In genomic region chr5:91443761-91444467, GRCh38 we compare ENCODE assay signal across 25 cellular contexts.
DNase-seq lines count a peak whose midpoint lies in the region; ATAC-seq and TF ChIP-seq lines count a peak whose summit lies in the region.
"Had no signal": no experiment of that assay in that cellular context is flagged by ENCODE, and none has a peak within 500 bp of the region (broad histone marks: within the 10 kb centered on the region; RNA-seq: fewer than 3 reads in every experiment).

No MANE protein-coding gene starts in this region.

- TF ChIP-seq CTCF in WTC11 (IDR thresholded peaks at IDR 0.05) (no peak), left lung (IDR thresholded peaks at IDR 0.05) (no peak)

- intact Hi-C loops in left lung (cut with DNase I): no loop called here

- no peak overlapping the region for H3K4me3 Mint-ChIP-seq in WTC11
- H3K4me3 Mint-ChIP-seq in activated T-cell treated with anti-CD3 and anti-CD28 coated beads, Interleukin-2, amount 50 U/mL, for 24 hours: no peak overlapping the region
- H3K4me3 Mint-ChIP-seq: activated CD8-positive, alpha-beta T cell treated with anti-CD3 and anti-CD28 coated beads, Interleukin-2, amount 10 ng/mL, durations not matched to agents 7 days and 5 days; CD8-positive, alpha-beta memory T cell had no signal

- no peaks in the 10 kb centered on the region for H3K27me3 Mint-ChIP-seq in WTC11 (ENCODE audit: low read depth)
- H3K27me3 Mint-ChIP-seq in activated T-cell treated with anti-CD3 and anti-CD28 coated beads, Interleukin-2, amount 50 U/mL, for 24 hours: no peaks in the 10 kb centered on the region
- H3K27me3 Mint-ChIP-seq: CD8-positive, alpha-beta memory T cell had no signal

- POLR2A ChIA-PET in WTC11 (lab: Charles Lee): no interaction called here

- H3K36me3 ChIP-seq in left lung: no peaks in the 10 kb centered on the region
- H3K36me3 ChIP-seq: prostate gland, stomach had no signal

- peaks cover 0 to 3% of the 10 kb centered on the region in 2 donors for H3K4me1 ChIP-seq in left lung
- H3K4me1 ChIP-seq: prostate gland had no signal

- H3K27me3 ChIP-seq in left lung: no peaks in the 10 kb centered on the region
- H3K27me3 ChIP-seq: stomach had no signal

- CTCF ChIA-PET in WTC11 (lab: Charles Lee): interaction anchor here (1.0 kb wide), 1 partner anchor 13 kb away, joined by 5 read pairs; no protein-coding TSS in a partner anchor

- DNase-seq in WTC11 (ENCODE audit: low spot score) (no peak), left lung (no peak), dedifferentiated amniotic fluid mesenchymal stem cell (ENCODE audit: extremely low spot score) (no peak)
- no peak for DNase-seq in activated T-cell treated with anti-CD3 and anti-CD28 coated beads, Interleukin-2, amount 50 U/mL, for 24 hours
- DNase-seq in effector CD8-positive, alpha-beta T cell (lab: John Stamatoyannopoulos, UW): no peak
- DNase-seq: activated CD8-positive, alpha-beta T cell treated with anti-CD3 and anti-CD28 coated beads, Interleukin-2, amount 10 ng/mL, durations not matched to agents 7 days and 5 days; activated naive CD4-positive, alpha-beta T cell treated with anti-CD3 and anti-CD28 coated beads, Interleukin-2, amount 50 U/mL, for 16 hours; activated T-cell treated with anti-CD3 and anti-CD28 coated beads, Interleukin-2, amount 50 U/mL, for 1 hour; aorta; CD8-positive, alpha-beta memory T cell; DND-41; effector memory CD4-positive, alpha-beta T cell; KBM-7; left colon; NCI-H1092 treated with DMSO at 0.1 percent for 48 hours; NCI-H2029 treated with DMSO at 0.1 percent for 48 hours; NCI-H345; NK-92 treated with Interleukin-12 subunit alpha and Interleukin-12 subunit beta, amount 100 ng/mL, for 24 hours; RPMI8226; stimulated activated CD4-positive, alpha-beta T cell treated with anti-CD3 and anti-CD28 coated beads, Interleukin-2, amount 100 ng/mL, for 48 hours; stomach had no signal

- no peak overlapping the region for H3K4me3 ChIP-seq in left lung
- H3K4me3 ChIP-seq: prostate gland, skin epidermis, stomach had no signal

- peaks cover 5% of the 10 kb centered on the region for H3K9me3 Mint-ChIP-seq in WTC11
- H3K9me3 Mint-ChIP-seq in activated T-cell treated with anti-CD3 and anti-CD28 coated beads, Interleukin-2, amount 50 U/mL, for 24 hours: no peaks in the 10 kb centered on the region

- no peak overlapping the region for H3K27ac ChIP-seq in left lung
- H3K27ac ChIP-seq: prostate gland, skin epidermis, stomach had no signal

- H3K27ac Mint-ChIP-seq in WTC11: no peak overlapping the region
- no peak overlapping the region for H3K27ac Mint-ChIP-seq in activated T-cell treated with anti-CD3 and anti-CD28 coated beads, Interleukin-2, amount 50 U/mL, for 24 hours
- H3K27ac Mint-ChIP-seq: activated CD8-positive, alpha-beta T cell treated with anti-CD3 and anti-CD28 coated beads, Interleukin-2, amount 10 ng/mL, durations not matched to agents 7 days and 5 days; CD8-positive, alpha-beta memory T cell had no signal

- no peaks in the 10 kb centered on the region for H3K36me3 Mint-ChIP-seq in WTC11
- no peaks in the 10 kb centered on the region for H3K36me3 Mint-ChIP-seq in activated T-cell treated with anti-CD3 and anti-CD28 coated beads, Interleukin-2, amount 50 U/mL, for 24 hours (ENCODE audit: low read depth)

- peaks cover 15% of the 10 kb centered on the region for H3K4me1 Mint-ChIP-seq in WTC11
- H3K4me1 Mint-ChIP-seq in activated T-cell treated with anti-CD3 and anti-CD28 coated beads, Interleukin-2, amount 50 U/mL, for 24 hours (ENCODE audit: low read depth): peaks cover 2% of the 10 kb centered on the region
- H3K4me1 Mint-ChIP-seq: CD8-positive, alpha-beta memory T cell had no signal

- ATAC-seq in GM18511 (IDR thresholded peaks at IDR 0.05; ENCODE audit: unreplicated experiment) (peak; percentile 48), HG02885 (IDR thresholded peaks at IDR 0.05; ENCODE audit: poor library complexity, unreplicated experiment) (peak; percentile 63), WTC11 (peak; percentile 39; the same call in 1 of the 2 replicates), left lung (peak; percentile 53)
- ATAC-seq: activated CD8-positive, alpha-beta T cell treated with anti-CD3 and anti-CD28 coated beads, Interleukin-2, amount 10 ng/mL, durations not matched to agents 7 days and 5 days; left colon had no signal

- H3K9me3 ChIP-seq in left lung: no peaks in the 10 kb centered on the region
- H3K9me3 ChIP-seq: prostate gland, stomach had no signal

TF ChIP-seq in WTC11, 78 proteins besides CTCF, POLR2A, EP300 and RAD21 (continues in another document):
- TF ChIP-seq FOXP1 (CRISPR knock-in tag; IDR thresholded peaks at IDR 0.05; ENCODE audit: borderline replicate concordance) (no peak), MYBL2 (CRISPR knock-in tag; IDR thresholded peaks at IDR 0.05) (no peak), ZMAT4 (CRISPR knock-in tag; IDR thresholded peaks at IDR 0.05) (no peak), STAT6 (CRISPR knock-in tag; conservative IDR thresholded peaks at IDR 0.05; ENCODE audit: low read depth) (no peak), KAT7 (CRISPR knock-in tag; IDR thresholded peaks at IDR 0.05; ENCODE audit: borderline replicate concordance) (no peak), E2F1 (CRISPR knock-in tag; IDR thresholded peaks at IDR 0.05) (no peak), ZNF281 (CRISPR knock-in tag; IDR thresholded peaks at IDR 0.05) (no peak), E2F4 (CRISPR knock-in tag; IDR thresholded peaks at IDR 0.05; ENCODE audit: borderline replicate concordance, low read depth) (no peak), ZNF396 (CRISPR knock-in tag; IDR thresholded peaks at IDR 0.05; ENCODE audit: borderline replicate concordance) (no peak), ZNF121 (CRISPR knock-in tag; IDR thresholded peaks at IDR 0.05) (no peak)
